13 cellular contexts compared by ENCODE assay signal in the genomic region with DNA sequence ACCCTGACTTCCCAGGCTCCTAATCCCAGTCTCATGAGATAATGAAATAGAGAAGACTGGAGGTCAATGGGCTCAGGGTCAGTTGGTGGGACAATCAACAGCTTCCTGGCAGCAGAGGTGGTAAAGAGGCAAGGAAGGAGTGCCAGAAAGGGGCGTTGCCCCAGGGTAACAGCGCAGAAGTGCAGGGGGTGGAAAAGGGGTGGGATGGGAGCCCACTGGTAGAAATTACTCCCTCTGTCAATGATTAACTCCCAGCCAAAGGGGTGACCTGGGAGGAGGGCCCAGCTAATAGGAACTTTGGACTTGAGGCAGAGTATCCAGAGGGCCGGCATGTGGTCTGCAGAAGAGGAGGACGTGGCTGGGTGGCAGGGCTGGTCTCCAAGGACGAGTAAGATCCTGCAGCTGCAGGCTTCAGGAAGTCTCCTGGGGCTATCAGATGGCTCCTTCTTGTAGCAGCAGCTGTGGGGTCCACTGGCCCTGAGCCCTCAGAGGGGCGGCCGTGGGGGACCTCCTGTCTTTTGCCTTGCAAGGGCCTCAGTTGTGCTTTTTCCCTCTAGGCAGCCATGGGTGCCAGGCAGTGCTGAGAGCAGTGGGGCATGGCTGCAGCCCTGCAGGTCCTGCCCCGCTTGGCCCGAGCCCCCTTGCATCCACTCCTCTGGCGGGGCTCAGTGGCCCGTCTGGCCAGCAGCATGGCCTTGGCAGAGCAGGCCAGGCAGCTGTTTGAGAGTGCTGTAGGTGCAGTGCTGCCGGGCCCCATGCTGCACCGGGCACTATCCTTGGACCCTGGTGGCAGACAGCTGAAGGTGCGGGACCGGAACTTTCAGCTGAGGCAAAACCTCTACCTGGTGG. TPM values are rescaled to one million over a fixed set of nuclear protein-coding genes. Genes with fewer than 3 reads are reported as not detected.
DNase-seq lines count a peak whose midpoint lies in the region; ATAC-seq and TF ChIP-seq lines count a peak whose summit lies in the region.
"Had no signal": no experiment of that assay in that cellular context is flagged by ENCODE, and none has a peak within 500 bp of the region (broad histone marks: within the 10 kb centered on the region; RNA-seq: fewer than 3 reads in every experiment).

No MANE protein-coding gene starts in this region.

- H3K9me3 ChIP-seq in OCI-LY7 (ENCODE audit: low read length): no peaks in the 10 kb centered on the region
- no peaks in the 10 kb centered on the region for H3K9me3 ChIP-seq in sigmoid colon
- H3K9me3 ChIP-seq: upper lobe of left lung had no signal

- H3K27ac ChIP-seq in OCI-LY7 (ENCODE audit: low read depth, low read length, poor library complexity, severe bottlenecking) (no peak overlapping the region), sigmoid colon (no peak overlapping the region)
- H3K27ac ChIP-seq: upper lobe of left lung had no signal

- no peak for ATAC-seq in GM21360 (IDR thresholded peaks at IDR 0.05; ENCODE audit: unreplicated experiment)
- ATAC-seq: PC-3 had no signal

- TF ChIP-seq CTCF in OCI-LY7 (conservative IDR thresholded peaks at IDR 0.05; ENCODE audit: low read length) (no peak), kidney epithelial cell (IDR thresholded peaks at IDR 0.05; ENCODE audit: insufficient read depth, low read length, poor library complexity, severe bottlenecking) (peak; percentile 13), sigmoid colon (IDR thresholded peaks at IDR 0.05) (peak in 1 of 4 experiments; percentile 5)

- no peak overlapping the region for H2AFZ ChIP-seq in OCI-LY7 (ENCODE audit: low read length)

- H3K9me2 ChIP-seq in OCI-LY7 (ENCODE audit: insufficient read depth, low read length): no peaks in the 10 kb centered on the region

- H3K27me3 ChIP-seq in kidney epithelial cell (ENCODE audit: control insufficient read depth, insufficient read depth, low read length) (no peaks in the 10 kb centered on the region), sigmoid colon (no peaks in the 10 kb centered on the region)
- H3K27me3 ChIP-seq: upper lobe of left lung had no signal

- H3K4me3 ChIP-seq in OCI-LY7 (ENCODE audit: low read depth, low read length, poor library complexity, severe bottlenecking): no peak overlapping the region
- no peak overlapping the region for H3K4me3 ChIP-seq in kidney epithelial cell (ENCODE audit: low read depth, low read length)
- no peak overlapping the region for H3K4me3 ChIP-seq in sigmoid colon
- H3K4me3 ChIP-seq: upper lobe of left lung had no signal

- POLR2A ChIA-PET in OCI-LY7 (lab: Charles Lee): interaction anchor here (0.5 to 1.4 kb wide), 4 partner anchors 13 to 179 kb away, joined by 3 to 7 read pairs (median 4); no protein-coding TSS in a partner anchor

- TF ChIP-seq EP300 in sigmoid colon (IDR thresholded peaks at IDR 0.05): no peak

- WGBS in sigmoid colon, 2 donors: 22 to 69% methylated on average over 15 of the region's 15 CpGs

- DNase-seq in NCI-H526 (lab: John Stamatoyannopoulos, UW) (peak; percentile 10 to 70), NCI-H526 treated with DMSO at 0.1 percent for 48 hours (lab: John Stamatoyannopoulos, UW) (no peak), OCI-LY7 (ENCODE audit: low spot score) (no peak), kidney epithelial cell (ENCODE audit: low read depth) (no peak), sigmoid colon (peak; percentile 59), dermis blood vessel endothelial cell (no peak), KG1 (lab: John Stamatoyannopoulos, UW) (no peak)
- DNase-seq: anterior cingulate cortex, EL, NCI-H2171 treated with DMSO at 0.1 percent for 48 hours, PC-3 had no signal

- H3K79me2 ChIP-seq in OCI-LY7 (ENCODE audit: insufficient read depth, low read depth, low read length): peaks cover 13% of the 10 kb centered on the region; the same call in 1 of the 2 replicates

- intact Hi-C loops in OCI-LY7 (cut with micrococcal nuclease; ENCODE audit: unreplicated experiment): no loop called here
- intact Hi-C loops in sigmoid colon (cut with DNase I): loop anchor here (2.0 to 5.0 kb wide), 2 partner anchors 49 to 293 kb away; a partner anchor contains a TSS

- no peaks in the 10 kb centered on the region for H4K20me1 ChIP-seq in OCI-LY7 (ENCODE audit: insufficient read depth, low read length)

- H3K4me1 ChIP-seq in OCI-LY7 (ENCODE audit: insufficient read depth, low read length, poor library complexity, severe bottlenecking): peaks cover 21% of the 10 kb centered on the region
- H3K4me1 ChIP-seq in sigmoid colon: peaks cover 0 to 17% (median 10%) of the 10 kb centered on the region in 4 donors

- no TSS peak for BruUV-seq in OCI-LY7 (replicated peaks; lab: Mats Ljungman, UMichigan)

- peaks cover 8% of the 10 kb centered on the region; the same call in 1 of the 2 replicates for H3K36me3 ChIP-seq in OCI-LY7 (ENCODE audit: insufficient read depth, low read length)
- H3K36me3 ChIP-seq in kidney epithelial cell (ENCODE audit: control insufficient read depth, insufficient read depth, low read length): no peaks in the 10 kb centered on the region
- H3K36me3 ChIP-seq in sigmoid colon: peaks cover 0 to 24% (median 8%) of the 10 kb centered on the region in 4 donors

- CTCF ChIA-PET in OCI-LY7 (lab: Charles Lee; ENCODE audit: unreplicated experiment): no interaction called here

- H3K4me2 ChIP-seq in OCI-LY7 (ENCODE audit: low read length): 0 out of 2 replicates have a peak overlapping the region, but pooled peaks have one; percentile 0

- no peak for TF ChIP-seq POLR2A in sigmoid colon (IDR thresholded peaks at IDR 0.05)

RNA-seq across cellular contexts. Expression of a gene that starts 2.3 kb away (rescaled TPM):
- total RNA-seq in OCI-LY7 (2014; rRNA removed; shearing (Covaris generic)): 24.5 and 28.1 TPM in 2 replicates
- total RNA-seq in OCI-LY7 (2022) (28.6 and 29.6 TPM in 2 replicates), kidney epithelial cell (13.2 and 13.5 TPM in 2 replicates), sigmoid colon (1 to 10 TPM; 1.6 to 4.6 (median 3.8) TPM), dermis blood vessel endothelial cell (22.3 and 22.9 TPM in 2 replicates)
- 10 to 100 TPM; 20.4 to 48.2 (median 48.1) TPM for polyA plus RNA-seq in sigmoid colon

RNA-seq across cellular contexts. Expression of a gene that starts 11.5 kb away (rescaled TPM):
- total RNA-seq in OCI-LY7 (2014; rRNA removed; shearing (Covaris generic)): 27.8 and 38.5 TPM in 2 replicates
- total RNA-seq in OCI-LY7 (2022): 66.2 and 67.9 TPM in 2 replicates
- total RNA-seq in kidney epithelial cell: 47.6 and 49.0 TPM in 2 replicates
- 10 to 100 TPM; 44.4 to 54.9 (median 48.0) TPM for total RNA-seq in sigmoid colon
- 10 to 100 TPM; 22.2 to 50.2 (median 28.4) TPM for polyA plus RNA-seq in sigmoid colon
- total RNA-seq in dermis blood vessel endothelial cell: 81.3 and 111 TPM in 2 replicates

RNA-seq across cellular contexts. Expression of a gene that starts 26.1 kb away (rescaled TPM):
- total RNA-seq in OCI-LY7 (2014; rRNA removed; shearing (Covaris generic)): 14.2 and 18.3 TPM in 2 replicates
- 5.8 and 10.5 TPM in 2 replicates for total RNA-seq in OCI-LY7 (2022)
- total RNA-seq in kidney epithelial cell: 0.96 and 2.9 TPM in 2 replicates
- total RNA-seq in sigmoid colon: 1 to 10 TPM; 2.3 to 8.6 (median 6.1) TPM
- 1 to 10 TPM; 1.2 to 7.7 (median 1.4) TPM for polyA plus RNA-seq in sigmoid colon
- total RNA-seq in dermis blood vessel endothelial cell: 3.3 and 5.6 TPM in 2 replicates

RNA-seq across cellular contexts. Expression of a gene that starts 44.4 kb away (rescaled TPM):
- total RNA-seq in OCI-LY7 (2014; rRNA removed; shearing (Covaris generic)): 1.1 and 4.4 TPM in 2 replicates
- total RNA-seq in OCI-LY7 (2022) (13.8 and 15.6 TPM in 2 replicates), kidney epithelial cell (6.1 and 8.8 TPM in 2 replicates), sigmoid colon (10 to 100 TPM; 21.7 to 28.2 (median 24.8) TPM), dermis blood vessel endothelial cell (20.6 and 25.0 TPM in 2 replicates)
- polyA plus RNA-seq in sigmoid colon: 10 to 100 TPM in 2 of 3 donors, 1 to 10 TPM in 1; 5.8 to 16.9 (median 11.4) TPM

RNA-seq across cellular contexts. Expression of a gene that starts 51.0 kb away (rescaled TPM):
- 40.0 and 52.8 TPM in 2 replicates for total RNA-seq in OCI-LY7 (2014; rRNA removed; shearing (Covaris generic))
- total RNA-seq in OCI-LY7 (2022) (60.2 and 64.9 TPM in 2 replicates), kidney epithelial cell (159 and 194 TPM in 2 replicates), sigmoid colon (10 to 100 TPM; 40.4 to 57.3 (median 50.8) TPM), dermis blood vessel endothelial cell (144 and 147 TPM in 2 replicates)
- 10 to 100 TPM; 62.5 to 79.3 (median 65.3) TPM for polyA plus RNA-seq in sigmoid colon

Comparison
In these comparisons a context has a peak if more than half of its experiments do, and no peak if none do; other contexts are left out.
1. DNase-seq: peak in NCI-H526 (2 of 2) and sigmoid colon (single experiment); none in NCI-H526 treated with DMSO at 0.1 percent for 48 hours (single experiment), OCI-LY7 (single experiment), kidney epithelial cell (single experiment), dermis blood vessel endothelial cell (single experiment) and KG1 (single experiment).